Comparison of ENCODE assay signal across 11 cellular contexts in the genomic region with DNA sequence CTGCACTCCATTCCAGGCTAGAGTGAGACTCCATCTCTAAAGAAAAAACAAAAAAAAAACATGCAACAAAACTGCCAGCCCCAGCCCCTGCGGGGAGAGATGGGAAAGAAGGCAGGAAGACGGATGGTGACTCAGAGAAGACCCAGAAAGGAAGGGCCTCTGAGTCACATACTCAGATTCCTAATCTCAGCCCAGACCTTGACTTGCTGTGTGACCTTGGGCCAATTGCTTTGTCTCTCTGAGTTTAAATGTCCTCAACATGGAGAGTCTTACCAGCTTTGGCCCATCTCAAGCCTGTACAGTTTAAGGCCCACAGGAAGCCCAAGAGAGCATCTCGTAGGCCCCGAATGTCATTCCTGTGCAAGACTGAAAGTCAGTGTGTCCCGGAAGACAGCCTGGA.
A peak's percentile ranks its signal among the peaks of the same experiment; 100 is the strongest.
DNase-seq lines count a peak whose midpoint lies in the region; ATAC-seq, FAIRE-seq and TF ChIP-seq lines count a peak whose summit lies in the region.
"Had no signal": no experiment of that assay in that cellular context is flagged by ENCODE, and none has a peak within 500 bp of the region (broad histone marks: within the 10 kb centered on the region; RNA-seq: fewer than 3 reads in every experiment).

No MANE protein-coding gene starts in this region.

- intact Hi-C loops in gastrocnemius medialis (cut with DNase I; ENCODE audit: low total_unique reads): no loop called here

- no peak overlapping the region for H3K27ac ChIP-seq in gastrocnemius medialis

- H3K4me3 ChIP-seq in epithelial cell of esophagus (ENCODE audit: low read length): no peak overlapping the region
- H3K4me3 ChIP-seq in gastrocnemius medialis: no peak overlapping the region
- H3K4me3 ChIP-seq: lung had no signal

- H3K4me1 ChIP-seq in gastrocnemius medialis: no peaks in the 10 kb centered on the region

- no peaks in the 10 kb centered on the region for H3K36me3 Mint-ChIP-seq in activated naive CD8-positive, alpha-beta T cell treated with anti-CD3 and anti-CD28 coated beads, Interleukin-2, amount 50 U/mL, for 24 hours (ENCODE audit: low read depth)
- no peaks in the 10 kb centered on the region for H3K36me3 Mint-ChIP-seq in activated naive CD8-positive, alpha-beta T cell treated with anti-CD3 and anti-CD28 coated beads for 36 hours

- peaks cover 6 to 9% (median 7%) of the 10 kb centered on the region in 3 donors for H3K27me3 ChIP-seq in gastrocnemius medialis

- no peaks in the 10 kb centered on the region for H3K9me3 ChIP-seq in gastrocnemius medialis

- no peak for FAIRE-seq in RCC 7860 (lab: Jason Lieb, UNC)

- no peak for DNase-seq in activated naive CD8-positive, alpha-beta T cell treated with anti-CD3 and anti-CD28 coated beads, Interleukin-2, amount 50 U/mL, for 24 hours
- no peak for DNase-seq in activated naive CD8-positive, alpha-beta T cell treated with anti-CD3 and anti-CD28 coated beads for 36 hours
- DNase-seq in RCC 7860 (ENCODE audit: low spot score) (peak; percentile 71), epithelial cell of esophagus (ENCODE audit: low read depth) (peak; percentile 80), stromal cell of bone marrow (ENCODE audit: low read depth) (peak; percentile 21), left lobe of liver (ENCODE audit: low spot score) (no peak), gastrocnemius medialis (no peak)
- DNase-seq: C1 segment of cervical spinal cord, NCI-H524 treated with DMSO at 0.1 percent for 48 hours had no signal

- TF ChIP-seq CTCF in epithelial cell of esophagus (IDR thresholded peaks at IDR 0.05; ENCODE audit: insufficient read depth, low read depth, low read length, missing control alignments) (no peak), gastrocnemius medialis (IDR thresholded peaks at IDR 0.05 in 4 of 5, conservative IDR thresholded peaks at IDR 0.05 in 1 of 5) (no peak)

- no peak overlapping the region for H3K27ac Mint-ChIP-seq in activated naive CD8-positive, alpha-beta T cell treated with anti-CD3 and anti-CD28 coated beads, Interleukin-2, amount 50 U/mL, for 24 hours
- H3K27ac Mint-ChIP-seq in activated naive CD8-positive, alpha-beta T cell treated with anti-CD3 and anti-CD28 coated beads for 36 hours: no peak overlapping the region

- H3K36me3 ChIP-seq in gastrocnemius medialis: no peaks in the 10 kb centered on the region

- peaks cover 8% of the 10 kb centered on the region for H3K27me3 Mint-ChIP-seq in activated naive CD8-positive, alpha-beta T cell treated with anti-CD3 and anti-CD28 coated beads, Interleukin-2, amount 50 U/mL, for 24 hours
- peaks cover 5% of the 10 kb centered on the region for H3K27me3 Mint-ChIP-seq in activated naive CD8-positive, alpha-beta T cell treated with anti-CD3 and anti-CD28 coated beads for 36 hours

- no peak for TF ChIP-seq POLR2A in gastrocnemius medialis (IDR thresholded peaks at IDR 0.05)

- no peaks in the 10 kb centered on the region for H3K9me3 Mint-ChIP-seq in activated naive CD8-positive, alpha-beta T cell treated with anti-CD3 and anti-CD28 coated beads, Interleukin-2, amount 50 U/mL, for 24 hours
- no peaks in the 10 kb centered on the region for H3K9me3 Mint-ChIP-seq in activated naive CD8-positive, alpha-beta T cell treated with anti-CD3 and anti-CD28 coated beads for 36 hours

- in situ Hi-C loops in gastrocnemius medialis (cut with MboI; ENCODE audit: low sequenced_read_pairs in 4 of 4): no loop called here

- ATAC-seq in activated naive CD8-positive, alpha-beta T cell treated with anti-CD3 and anti-CD28 coated beads, Interleukin-2, amount 50 U/mL, for 24 hours: peak; percentile 53
- no peak for ATAC-seq in HG03439 (IDR thresholded peaks at IDR 0.05; ENCODE audit: unreplicated experiment)
- no peak for ATAC-seq in left lobe of liver
- no peak for ATAC-seq in gastrocnemius medialis

- H3K4me1 Mint-ChIP-seq in activated naive CD8-positive, alpha-beta T cell treated with anti-CD3 and anti-CD28 coated beads, Interleukin-2, amount 50 U/mL, for 24 hours: peaks cover 47% of the 10 kb centered on the region
- H3K4me1 Mint-ChIP-seq in activated naive CD8-positive, alpha-beta T cell treated with anti-CD3 and anti-CD28 coated beads for 36 hours: peaks cover 27% of the 10 kb centered on the region

- no peak overlapping the region for H3K4me3 Mint-ChIP-seq in activated naive CD8-positive, alpha-beta T cell treated with anti-CD3 and anti-CD28 coated beads, Interleukin-2, amount 50 U/mL, for 24 hours
- H3K4me3 Mint-ChIP-seq in activated naive CD8-positive, alpha-beta T cell treated with anti-CD3 and anti-CD28 coated beads for 36 hours: no peak overlapping the region

Comparison
In these comparisons a context has a peak if more than half of its experiments do, and no peak if none do; other contexts are left out.
1. DNase-seq: peak in RCC 7860 (single experiment), epithelial cell of esophagus (single experiment) and stromal cell of bone marrow (single experiment); none in activated naive CD8-positive, alpha-beta T cell treated with anti-CD3 and anti-CD28 coated beads, Interleukin-2, amount 50 U/mL, for 24 hours (single experiment), activated naive CD8-positive, alpha-beta T cell treated with anti-CD3 and anti-CD28 coated beads for 36 hours (single experiment), left lobe of liver (single experiment) and gastrocnemius medialis (0 of 2).